ENCODE assay signal across 22 cellular contexts in the genomic region with DNA sequence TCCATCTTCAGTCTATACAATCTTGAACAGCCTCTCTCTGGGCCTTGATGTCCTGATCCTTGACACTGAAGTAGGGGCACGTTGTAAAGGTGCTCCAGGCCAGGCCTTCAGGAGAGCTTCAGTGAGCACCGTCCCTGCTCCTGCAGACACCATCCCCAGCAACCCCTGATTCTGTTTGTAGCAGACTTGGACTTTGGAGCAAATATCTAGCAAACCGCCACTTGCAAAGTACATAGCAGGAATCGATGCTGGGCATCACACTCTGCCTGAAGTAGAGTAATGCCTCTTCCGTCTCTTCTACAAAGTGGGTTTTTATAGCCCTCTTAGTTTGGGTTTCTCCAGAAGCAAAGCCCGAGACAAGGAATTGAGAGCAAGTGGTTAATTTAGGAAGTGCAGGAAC.
A peak's percentile ranks its signal among the peaks of the same experiment; 100 is the strongest.
DNase-seq lines count a peak whose midpoint lies in the region; ATAC-seq, FAIRE-seq and TF ChIP-seq lines count a peak whose summit lies in the region.
"Had no signal": no experiment of that assay in that cellular context is flagged by ENCODE, and none has a peak within 500 bp of the region (broad histone marks: within the 10 kb centered on the region; RNA-seq: fewer than 3 reads in every experiment).

No MANE protein-coding gene starts in this region.

- WGBS in IMR-90 (ENCODE audit: extremely low coverage in 2 of 2, insufficient read length in 1 of 2), 2 experiments: 83% methylated on average over 1 of the region's 6 CpGs; no CpG with 5 or more reads in 1 of the 2 experiments
- 0% methylated on average over 4 of the region's 6 CpGs for WGBS in HepG2 (ENCODE audit: low lambda C conversion rate)
- 35% methylated on average over 6 of the region's 6 CpGs for WGBS in right lobe of liver (ENCODE audit: insufficient coverage, low coverage, low lambda C conversion rate, missing lambda C conversion rate)

- no peak overlapping the region for H3K56ac ChIP-seq in IMR-90 (ENCODE audit: extremely low read depth, insufficient read depth, low read length)

- H3K9me3 ChIP-seq in IMR-90 (ENCODE audit: control insufficient read depth, insufficient read depth, low read length): no peaks in the 10 kb centered on the region
- H3K9me3 ChIP-seq in HepG2 (ENCODE audit: low read length): no peaks in the 10 kb centered on the region
- no peaks in the 10 kb centered on the region for H3K9me3 ChIP-seq in right lobe of liver
- H3K9me3 ChIP-seq: A549, Caco-2 had no signal

- H2AK5ac ChIP-seq in IMR-90 (ENCODE audit: low read depth, low read length): no peak overlapping the region

- H3K27me3 ChIP-seq in IMR-90 (ENCODE audit: control insufficient read depth, insufficient read depth, low read length) (no peaks in the 10 kb centered on the region), HepG2 (ENCODE audit: control insufficient read depth in 1 of 2, insufficient read depth in 2 of 2, low read length in 2 of 2) (no peaks in the 10 kb centered on the region), right lobe of liver (no peaks in the 10 kb centered on the region)
- H3K27me3 ChIP-seq: BLaER1 treated with 17β-estradiol and CSF1 and Interleukin-3, amounts not matched to agents 10 nM and 100 nM had no signal

- no peaks in the 10 kb centered on the region for H3K36me3 ChIP-seq in IMR-90 (ENCODE audit: control insufficient read depth, insufficient read depth, low read length)
- no peaks in the 10 kb centered on the region for H3K36me3 ChIP-seq in HepG2 (replicated peaks in 1 of 2; ENCODE audit: control insufficient read depth in 1 of 2, insufficient read depth in 2 of 2, low read length in 2 of 2)
- no peaks in the 10 kb centered on the region for H3K36me3 ChIP-seq in right lobe of liver
- H3K36me3 ChIP-seq: BLaER1 treated with 17β-estradiol and CSF1 and Interleukin-3, amounts not matched to agents 10 nM and 100 nM had no signal

- CTCF ChIA-PET in IMR-90 (lab: Yijun Ruan, JAX) (no interaction called here), HepG2 (lab: Yijun Ruan, JAX; ENCODE audit: low intra/inter-chr PET ratio, low total read pairs) (no interaction called here)

- H2AFZ ChIP-seq in IMR-90 (replicated peaks; ENCODE audit: low read length, poor library complexity) (no peak overlapping the region), HepG2 (ENCODE audit: low read length) (no peak overlapping the region)

- no peak overlapping the region for H4K5ac ChIP-seq in IMR-90 (ENCODE audit: low read depth, low read length)

- H3K27ac ChIP-seq in IMR-90 (ENCODE audit: insufficient read depth, low read length) (no peak overlapping the region), HepG2 (ENCODE audit: extremely low read length, insufficient read depth, low read length) (no peak overlapping the region), right lobe of liver (no peak overlapping the region)
- H3K27ac ChIP-seq: 22Rv1; A549; BLaER1 treated with 17β-estradiol and CSF1 and Interleukin-3, amounts not matched to agents 10 nM and 100 nM; C4-2B had no signal

- H3K79me1 ChIP-seq in IMR-90 (ENCODE audit: low read depth in 1 of 2, low read length in 2 of 2): no peaks in the 10 kb centered on the region

- no peak overlapping the region for H2BK5ac ChIP-seq in IMR-90 (ENCODE audit: low read depth, low read length, poor library complexity, severe bottlenecking)

- H3K4ac ChIP-seq in IMR-90 (ENCODE audit: low read depth, low read length): no peak overlapping the region

- TF ChIP-seq POLR2A in IMR-90 (IDR thresholded peaks at IDR 0.05; ENCODE audit: low read depth, low read length) (no peak), HepG2 (IDR thresholded peaks at IDR 0.05; ENCODE audit: insufficient read depth in 1 of 2, low read depth in 2 of 2, low read length in 2 of 2) (no peak), right lobe of liver (IDR thresholded peaks at IDR 0.05) (no peak)

- TF ChIP-seq EP300 in HepG2 (IDR thresholded peaks at IDR 0.05; ENCODE audit: low read depth in 2 of 2, low read length in 2 of 2) (no peak), HepG2 (CRISPR knock-in tag; IDR thresholded peaks at IDR 0.05; ENCODE audit: borderline replicate concordance) (no peak)

- dilution Hi-C loops in IMR-90 (cut with HindIII; ENCODE audit: low sequenced_read_pairs, unreplicated experiment): no loop called here

- no peak overlapping the region for H2BK15ac ChIP-seq in IMR-90 (ENCODE audit: low read depth, low read length)

- no peak overlapping the region for H3K9ac ChIP-seq in IMR-90 (ENCODE audit: low read depth, low read length)
- H3K9ac ChIP-seq in HepG2 (ENCODE audit: insufficient read depth, low read depth, low read length): no peak overlapping the region
- H3K9ac ChIP-seq: BLaER1 treated with 17β-estradiol and CSF1 and Interleukin-3, amounts not matched to agents 10 nM and 100 nM had no signal

- no peak overlapping the region for H3K18ac ChIP-seq in IMR-90 (ENCODE audit: low read depth, low read length)

- no peak overlapping the region for H2BK120ac ChIP-seq in IMR-90 (ENCODE audit: low read depth, low read length)

- no peak overlapping the region for H4K8ac ChIP-seq in IMR-90 (ENCODE audit: low read depth in 2 of 2, low read length in 2 of 2)

- TF ChIP-seq RAD21 in IMR-90 (IDR thresholded peaks at IDR 0.05; ENCODE audit: low read length) (no peak), HepG2 (CRISPR knock-in tag; IDR thresholded peaks at IDR 0.05) (no peak)

- POLR2A ChIA-PET in IMR-90 (lab: Charles Lee; ENCODE audit: unreplicated experiment): no interaction called here
- POLR2A ChIA-PET in HepG2 (lab: Yijun Ruan, JAX): no interaction called here

- H3K79me2 ChIP-seq in HepG2 (ENCODE audit: insufficient read depth, low read length): no peaks in the 10 kb centered on the region

- no peak overlapping the region for H2BK20ac ChIP-seq in IMR-90 (ENCODE audit: low read depth, low read length)

- no peaks in the 10 kb centered on the region for H3K4me1 ChIP-seq in IMR-90 (ENCODE audit: control insufficient read depth, insufficient read depth, low read length)
- H3K4me1 ChIP-seq in HepG2 (ENCODE audit: insufficient read depth, low read length): no peaks in the 10 kb centered on the region
- peaks cover 0 to 36% (median 17%) of the 10 kb centered on the region in 4 donors for H3K4me1 ChIP-seq in right lobe of liver
- H3K4me1 ChIP-seq: A549, Caco-2 had no signal

- ATAC-seq in IMR-90 (ENCODE audit: low read depth) (no peak), HepG2 (peak; percentile 89), right lobe of liver (peak; percentile 84 to 91 (median 88))
- ATAC-seq: A549; CD8-positive, alpha-beta T cell; GM12878 had no signal

- H3K4me3 ChIP-seq in IMR-90 (ENCODE audit: insufficient read depth, low read depth, low read length): no peak overlapping the region
- no peak overlapping the region for H3K4me3 ChIP-seq in HepG2 (replicated peaks in 1 of 3; ENCODE audit: insufficient read depth in 1 of 3, low read depth in 2 of 3, low read length in 3 of 3)
- H3K4me3 ChIP-seq in right lobe of liver: no peak overlapping the region
- H3K4me3 ChIP-seq: A549; BLaER1 treated with 17β-estradiol and CSF1 and Interleukin-3, amounts not matched to agents 10 nM and 100 nM; GM12878 had no signal

- TF ChIP-seq CTCF in IMR-90 (conservative IDR thresholded peaks at IDR 0.05; ENCODE audit: low read depth, low read length): no peak
- TF ChIP-seq CTCF in HepG2 (CRISPR knock-in tag; IDR thresholded peaks at IDR 0.05): no peak
- no peak for TF ChIP-seq CTCF in right lobe of liver (IDR thresholded peaks at IDR 0.05)

- H3K4me2 ChIP-seq in IMR-90 (ENCODE audit: low read depth, low read length): no peak overlapping the region
- no peak overlapping the region for H3K4me2 ChIP-seq in HepG2 (ENCODE audit: low read depth, low read length)
- H3K4me2 ChIP-seq: A549; BLaER1 treated with 17β-estradiol and CSF1 and Interleukin-3, amounts not matched to agents 10 nM and 100 nM had no signal

- no peak overlapping the region for H3K14ac ChIP-seq in IMR-90 (replicated peaks; ENCODE audit: low read depth, low read length)

- peak overlapping the region; percentile 6 for H2AK9ac ChIP-seq in IMR-90 (replicated peaks; ENCODE audit: low read depth, low read length, poor library complexity)

- FAIRE-seq in HepG2 (lab: Jason Lieb, UNC): peak; percentile 52
- FAIRE-seq: A549, D721Med, GM12878, GM12892, GM18507 had no signal

- H4K91ac ChIP-seq in IMR-90 (ENCODE audit: insufficient read depth, low read depth, low read length): no peak overlapping the region

- intact Hi-C loops in IMR-90 (cut with micrococcal nuclease): no loop called here
- intact Hi-C loops in HepG2 (cut with micrococcal nuclease; ENCODE audit: unreplicated experiment): no loop called here
- intact Hi-C loops in right lobe of liver (cut with DNase I): no loop called here
- intact Hi-C loops in posterior cingulate gyrus (cut with DNase I): no loop called here

- H3K23ac ChIP-seq in IMR-90 (ENCODE audit: low read depth, low read length): no peak overlapping the region

- DNase-seq in IMR-90 (no peak), HepG2 (ENCODE audit: low spot score) (no peak), right lobe of liver (peak in 1 of 3 donors; percentile 55), GM19240 (ENCODE audit: insufficient read length, low spot score) (no peak), posterior cingulate gyrus (no peak), NCI-H146 (lab: John Stamatoyannopoulos, UW) (no peak)
- DNase-seq: AML-193; Caco-2; Calu3; CD4-positive, alpha-beta T cell; CD8-positive, alpha-beta T cell; DND-41; EL; GDM1 had no signal

- H4K20me1 ChIP-seq in IMR-90 (ENCODE audit: insufficient read depth, low read length) (no peaks in the 10 kb centered on the region), HepG2 (ENCODE audit: insufficient read depth, low read length) (no peaks in the 10 kb centered on the region)
- H4K20me1 ChIP-seq: BLaER1 treated with 17β-estradiol and CSF1 and Interleukin-3, amounts not matched to agents 10 nM and 100 nM had no signal

- no peaks in the 10 kb centered on the region for H3K9me1 ChIP-seq in IMR-90 (ENCODE audit: insufficient read depth, low read length)

- in situ Hi-C loops in IMR-90 (cut with MboI; ENCODE audit: low sequenced_read_pairs): no loop called here
- in situ Hi-C loops in HepG2 (cut with HindIII; ENCODE audit: extremely low pct_ligation_motif_present, low pct_unique_long_range_greater_than_20kb): no loop called here

- no TSS peak for BruUV-seq in IMR-90 (replicated peaks; lab: Mats Ljungman, UMichigan)
- BruUV-seq in HepG2 (replicated peaks; lab: Mats Ljungman, UMichigan): no TSS peak

TF ChIP-seq in IMR-90, 13 proteins besides CTCF, POLR2A, EP300 and RAD21 (continues in another document):
- TF ChIP-seq CHD1 (IDR thresholded peaks at IDR 0.05; ENCODE audit: low read depth, low read length) (no peak), CEBPB (IDR thresholded peaks at IDR 0.05; ENCODE audit: low read depth, low read length) (no peak), MAZ (IDR thresholded peaks at IDR 0.05; ENCODE audit: borderline replicate concordance, low read depth, low read length) (no peak), FOS (IDR thresholded peaks at IDR 0.05; ENCODE audit: low read depth, low read length) (no peak)

TF ChIP-seq in HepG2, 621 proteins besides CTCF, POLR2A, EP300 and RAD21 (continues in another document):
- TF ChIP-seq, protein P1, sequence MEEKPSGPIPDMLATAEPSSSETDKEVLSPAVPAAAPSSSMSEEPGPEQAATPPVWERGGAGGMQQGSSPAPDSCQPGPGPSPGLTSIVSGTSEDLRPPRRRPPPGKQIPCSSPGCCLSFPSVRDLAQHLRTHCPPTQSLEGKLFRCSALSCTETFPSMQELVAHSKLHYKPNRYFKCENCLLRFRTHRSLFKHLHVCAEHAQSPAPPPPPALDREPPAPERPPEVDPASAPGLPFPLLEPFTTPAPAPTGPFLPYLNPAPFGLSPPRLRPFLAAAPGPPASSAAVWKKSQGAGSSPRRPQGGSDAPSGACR (CRISPR knock-in tag; IDR thresholded peaks at IDR 0.05): 0 out of 2 replicates have a peak, but pooled peaks have one; percentile 28
